In genomic region chr1:19481826-19482398, GRCh38 we compare ENCODE assay signal across 12 cellular contexts. TPM values are rescaled to one million over a fixed set of nuclear protein-coding genes. Genes with fewer than 3 reads are reported as not detected.
A peak's percentile ranks its signal among the peaks of the same experiment; 100 is the strongest.
DNase-seq lines count a peak whose midpoint lies in the region; ATAC-seq and TF ChIP-seq lines count a peak whose summit lies in the region.
"Had no signal": no experiment of that assay in that cellular context is flagged by ENCODE, and none has a peak within 500 bp of the region (broad histone marks: within the 10 kb centered on the region; RNA-seq: fewer than 3 reads in every experiment).

No MANE protein-coding gene starts in this region.

- no peak overlapping the region for H2AFZ ChIP-seq in neural progenitor cell (replicated peaks)

- H3K4me2 ChIP-seq in neural progenitor cell: peak overlapping the region; percentile 21

- H3K27ac Mint-ChIP-seq in endodermal cell (peak overlapping the region; percentile 68), neural progenitor cell (no peak overlapping the region)

- H3K27ac ChIP-seq in KOPT-K1 (ENCODE audit: low read depth, low read length, poor library complexity, severe bottlenecking) (peak overlapping the region; percentile 2), endodermal cell (ENCODE audit: low read depth, low read length) (no peak overlapping the region), neural progenitor cell (no peak overlapping the region)
- H3K27ac ChIP-seq: uterus had no signal

- H3K4me3 Mint-ChIP-seq in endodermal cell (no peak overlapping the region), neural progenitor cell (peak overlapping the region; percentile 24)

- H3K4me3 ChIP-seq in endodermal cell (ENCODE audit: low read length) (peak overlapping the region; percentile 90), neural progenitor cell (no peak overlapping the region), BE2C (ENCODE audit: low read depth, low read length) (no peak overlapping the region)
- H3K4me3 ChIP-seq: uterus had no signal

- H3K4me1 Mint-ChIP-seq in endodermal cell (peaks cover 48% of the 10 kb centered on the region), neural progenitor cell (peaks cover 64% of the 10 kb centered on the region)

- no peak for ATAC-seq in HG03159 (IDR thresholded peaks at IDR 0.05; ENCODE audit: unreplicated experiment)
- ATAC-seq in GM18907 (IDR thresholded peaks at IDR 0.05; ENCODE audit: unreplicated experiment): no peak

- H3K36me3 Mint-ChIP-seq in endodermal cell (ENCODE audit: low read depth) (peaks cover 36% of the 10 kb centered on the region), neural progenitor cell (peaks cover 7% of the 10 kb centered on the region)

- peaks cover 81% of the 10 kb centered on the region for H4K20me1 ChIP-seq in neural progenitor cell (ENCODE audit: low read depth)

- peak; percentile 72 for DNase-seq in CMK (ENCODE audit: low read depth)
- DNase-seq in endodermal cell: no peak
- DNase-seq in neural progenitor cell (ENCODE audit: low spot score): no peak
- DNase-seq in AG20443 (ENCODE audit: low spot score): no peak
- DNase-seq in BE2C: no peak
- DNase-seq: DMS153, NCI-H774, T-helper 1 cell, uterus had no signal

- no peaks in the 10 kb centered on the region for H3K9me3 Mint-ChIP-seq in endodermal cell
- H3K9me3 Mint-ChIP-seq in neural progenitor cell: no peaks in the 10 kb centered on the region

- H3K9me3 ChIP-seq in KOPT-K1 (ENCODE audit: insufficient read depth, low read length, poor library complexity, severe bottlenecking): no peaks in the 10 kb centered on the region
- no peaks in the 10 kb centered on the region for H3K9me3 ChIP-seq in endodermal cell (ENCODE audit: control insufficient read depth, low read length)
- no peaks in the 10 kb centered on the region for H3K9me3 ChIP-seq in neural progenitor cell (ENCODE audit: low read depth)
- H3K9me3 ChIP-seq in BE2C: no peaks in the 10 kb centered on the region
- H3K9me3 ChIP-seq: uterus had no signal

- TF ChIP-seq CTCF in endodermal cell (conservative IDR thresholded peaks at IDR 0.05) (no peak), neural progenitor cell (IDR thresholded peaks at IDR 0.05) (no peak), BE2C (IDR thresholded peaks at IDR 0.05; ENCODE audit: low read depth, low read length) (no peak)

- H3K4me1 ChIP-seq in endodermal cell (ENCODE audit: control insufficient read depth, insufficient read depth, low read length): peaks cover 22% of the 10 kb centered on the region
- H3K4me1 ChIP-seq in neural progenitor cell: peaks cover 40% of the 10 kb centered on the region
- no peaks in the 10 kb centered on the region for H3K4me1 ChIP-seq in BE2C

- peaks cover 13% of the 10 kb centered on the region for H3F3A ChIP-seq in neural progenitor cell (ENCODE audit: low read depth)

- H3K27me3 Mint-ChIP-seq in endodermal cell (ENCODE audit: insufficient read depth) (no peaks in the 10 kb centered on the region), neural progenitor cell (ENCODE audit: insufficient read depth, low read depth) (peaks cover 4% of the 10 kb centered on the region)

- 80 to 83% methylated on average over 1 to 4 of the region's 4 CpGs for WGBS in endodermal cell (ENCODE audit: insufficient coverage in 1 of 2, insufficient read length in 1 of 2), 2 experiments

- H3K79me2 ChIP-seq in neural progenitor cell (ENCODE audit: low read depth): peaks cover 87% of the 10 kb centered on the region

- H3K9ac ChIP-seq in endodermal cell (ENCODE audit: extremely low read depth, low read length, poor library complexity, severe bottlenecking) (no peak overlapping the region), neural progenitor cell (no peak overlapping the region)

- peaks cover 30% of the 10 kb centered on the region; the same call in 1 of the 2 replicates for H3K36me3 ChIP-seq in KOPT-K1 (ENCODE audit: insufficient read depth, low read length)
- peaks cover 48% of the 10 kb centered on the region for H3K36me3 ChIP-seq in endodermal cell (ENCODE audit: control insufficient read depth, insufficient read depth, low read length)
- H3K36me3 ChIP-seq in neural progenitor cell: no peaks in the 10 kb centered on the region
- no peaks in the 10 kb centered on the region for H3K36me3 ChIP-seq in BE2C
- H3K36me3 ChIP-seq: uterus had no signal

- no peaks in the 10 kb centered on the region for H3K27me3 ChIP-seq in endodermal cell (ENCODE audit: control insufficient read depth, insufficient read depth, low read length, poor library complexity, severe bottlenecking)
- no peaks in the 10 kb centered on the region for H3K27me3 ChIP-seq in neural progenitor cell
- no peaks in the 10 kb centered on the region for H3K27me3 ChIP-seq in BE2C
- H3K27me3 ChIP-seq: uterus had no signal

RNA-seq across cellular contexts. Expression of gene CAPZB, which starts 3.4 kb away (rescaled TPM):
- total RNA-seq in endodermal cell: 100 to 1,000 TPM; 334 to 362 TPM
- 254 TPM for polyA plus RNA-seq in endodermal cell (2013, experiment 1 of 2)
- polyA plus RNA-seq in endodermal cell (2013, experiment 2 of 2): 240 TPM
- 134 and 198 TPM in 2 replicates for total RNA-seq in neural progenitor cell (ENCODE audit: low replicate concordance)
- 161 TPM for polyA plus RNA-seq in BE2C (2012; ENCODE audit: insufficient read depth, insufficient read length, low read depth)
